In the genomic region with DNA sequence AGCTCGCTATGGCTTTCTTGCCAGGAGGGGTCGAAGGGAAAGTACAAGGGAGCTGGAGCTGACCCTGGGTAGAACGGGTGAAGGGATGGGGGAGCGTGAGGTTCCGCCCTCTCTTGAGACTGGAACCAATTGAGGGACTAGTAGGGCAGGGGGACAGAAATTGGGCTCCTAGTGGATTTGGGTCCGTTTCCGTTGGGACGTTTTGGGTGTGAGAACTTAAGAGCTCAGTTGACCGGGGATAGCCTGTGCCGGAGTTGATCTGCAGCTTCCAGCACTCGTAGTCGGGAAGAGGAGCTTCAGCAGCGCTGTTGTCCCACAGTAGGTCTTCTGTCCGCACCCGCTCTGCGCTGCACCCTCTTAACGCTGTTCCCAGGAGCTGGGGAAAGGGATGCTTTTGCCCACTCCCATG, we compare ENCODE assay signal across 8 cellular contexts. TPM values are rescaled to one million over a fixed set of nuclear protein-coding genes. Genes with fewer than 3 reads are reported as not detected.
DNase-seq lines count a peak whose midpoint lies in the region; FAIRE-seq and TF ChIP-seq lines count a peak whose summit lies in the region.

No MANE protein-coding gene starts in this region.

- DNase-seq in A673 (ENCODE audit: low spot score) = no peak
- DNase-seq in GM12891 (ENCODE audit: insufficient read length, low spot score) = no peak
- DNase-seq in cardiac muscle cell (ENCODE audit: low read depth in 1 of 2, low spot score in 1 of 2) = peak; percentile 32 to 41
- peak in 4 of 5 donors; percentile 36 to 54 (median 47) for DNase-seq in ovary
- no peak for DNase-seq in kidney glomerular epithelial cell (lab: John Stamatoyannopoulos, UW)
- no peak for DNase-seq in stimulated activated CD4-positive, alpha-beta T cell treated with anti-CD3 and anti-CD28 coated beads, Interleukin-1b, Interleukin-23, amount 100 ng/mL, for 48 hours

- FAIRE-seq in GM12891 (lab: Jason Lieb, UNC) = peak; percentile 55

- peaks cover 63% of the 10 kb centered on the region for H3K79me2 ChIP-seq in Loucy (ENCODE audit: insufficient read depth, low read length)

- CTCF ChIA-PET in A673 (lab: Charles Lee) = no interaction called here

- H3K4me3 Mint-ChIP-seq in activated naive CD4-positive, alpha-beta T cell treated with anti-CD3 and anti-CD28 coated beads, Interleukin-2, amount 50 U/mL, for 24 hours = peak overlapping the region; percentile 97

- H3K36me3 ChIP-seq in A673 (ENCODE audit: insufficient read depth, low read length, poor library complexity, severe bottlenecking) (peaks cover 27% of the 10 kb centered on the region), Loucy (ENCODE audit: insufficient read depth, low read length) (peaks cover 7% of the 10 kb centered on the region; the same call in 1 of the 2 replicates), cardiac muscle cell (no peaks in the 10 kb centered on the region), ovary (no peaks in the 10 kb centered on the region)

- peak overlapping the region; percentile 82 for H2AFZ ChIP-seq in Loucy (ENCODE audit: low read length)

- H3K9ac ChIP-seq in Loucy (ENCODE audit: low read depth, low read length, poor library complexity, severe bottlenecking) = peak overlapping the region; percentile 93

- H3K9me2 ChIP-seq in Loucy (replicated peaks; ENCODE audit: low read depth, low read length) = no peaks in the 10 kb centered on the region

- no peaks in the 10 kb centered on the region for H3F3A ChIP-seq in Loucy (ENCODE audit: low read depth)

- peaks cover 22% of the 10 kb centered on the region for H4K20me1 ChIP-seq in Loucy (ENCODE audit: insufficient read depth, low read length, poor library complexity, severe bottlenecking)

- TF ChIP-seq CTCF in A673 (conservative IDR thresholded peaks at IDR 0.05; ENCODE audit: low read depth, low read length) (no peak), Loucy (conservative IDR thresholded peaks at IDR 0.05; ENCODE audit: low read length) (no peak), cardiac muscle cell (IDR thresholded peaks at IDR 0.05; ENCODE audit: low read depth, low read length) (no peak), ovary (IDR thresholded peaks at IDR 0.05) (no peak)

- no peak for TF ChIP-seq EP300 in ovary (IDR thresholded peaks at IDR 0.05)

- peak overlapping the region; percentile 98 for H3K27ac Mint-ChIP-seq in activated naive CD4-positive, alpha-beta T cell treated with anti-CD3 and anti-CD28 coated beads, Interleukin-2, amount 50 U/mL, for 24 hours

- intact Hi-C loops in A673 (cut with micrococcal nuclease; ENCODE audit: unreplicated experiment) (loop anchor here (5.0 kb wide), 2 partner anchors 45 to 185 kb away; partner anchors contain the start of genes ALOXE3 and CHD3), ovary (cut with DNase I) (loop anchor here in 1 of 4 donors (5.0 kb wide), 1 partner anchor 365 kb away; the partner anchor contains the start of gene SLC25A35)

- H3K27me3 ChIP-seq in A673 (replicated peaks; ENCODE audit: insufficient read depth, low read depth, low read length, poor library complexity) (no peaks in the 10 kb centered on the region), Loucy (ENCODE audit: insufficient read depth, low read length, poor library complexity, severe bottlenecking) (no peaks in the 10 kb centered on the region), cardiac muscle cell (peaks cover 19% of the 10 kb centered on the region), ovary (no peaks in the 10 kb centered on the region)

- POLR2A ChIA-PET in A673 (lab: Charles Lee; ENCODE audit: low non-redundant PET) = interaction anchor here (0.6 kb wide), 1 partner anchor 9 kb away, joined by 3 read pairs; no protein-coding TSS in a partner anchor

- no TSS peak for BruUV-seq in A673 (replicated peaks; lab: Mats Ljungman, UMichigan)

- H3K4me1 ChIP-seq in A673 (ENCODE audit: insufficient read depth, low read length, poor library complexity, severe bottlenecking) (peaks cover 23% of the 10 kb centered on the region), Loucy (ENCODE audit: insufficient read depth, low read length, poor library complexity, severe bottlenecking) (peaks cover 40% of the 10 kb centered on the region), cardiac muscle cell (ENCODE audit: low read depth) (peaks cover 16% of the 10 kb centered on the region), ovary (ENCODE audit: insufficient read depth) (peaks cover 4% of the 10 kb centered on the region)

- no peaks in the 10 kb centered on the region for H3K9me3 Mint-ChIP-seq in activated naive CD4-positive, alpha-beta T cell treated with anti-CD3 and anti-CD28 coated beads, Interleukin-2, amount 50 U/mL, for 24 hours

- 1% methylated on average over 17 of the region's 17 CpGs for WGBS in ovary, 3 donors

- H3K27me3 Mint-ChIP-seq in activated naive CD4-positive, alpha-beta T cell treated with anti-CD3 and anti-CD28 coated beads, Interleukin-2, amount 50 U/mL, for 24 hours = no peaks in the 10 kb centered on the region

- H3K4me1 Mint-ChIP-seq in activated naive CD4-positive, alpha-beta T cell treated with anti-CD3 and anti-CD28 coated beads, Interleukin-2, amount 50 U/mL, for 24 hours = peaks cover 53% of the 10 kb centered on the region

- no peak for TF ChIP-seq POLR2A in GM12891 (IDR thresholded peaks at IDR 0.05; ENCODE audit: low read depth, low read length)
- no peak for TF ChIP-seq POLR2A in ovary (IDR thresholded peaks at IDR 0.05)

- H3K27ac ChIP-seq in A673 (ENCODE audit: low read depth, low read length, poor library complexity, severe bottlenecking) (peak overlapping the region; percentile 88), cardiac muscle cell (no peak overlapping the region), ovary (peak overlapping the region; percentile 1 to 36)

- peak overlapping the region; percentile 96 for H3K4me2 ChIP-seq in Loucy (ENCODE audit: low read depth, low read length, poor library complexity, severe bottlenecking)

- H3K9me3 ChIP-seq in A673 (ENCODE audit: low read depth, low read length, poor library complexity, severe bottlenecking) = no peaks in the 10 kb centered on the region
- H3K9me3 ChIP-seq in Loucy (ENCODE audit: insufficient read depth, low read depth, low read length) = no peaks in the 10 kb centered on the region
- H3K9me3 ChIP-seq in cardiac muscle cell (ENCODE audit: low read depth) = no peaks in the 10 kb centered on the region
- H3K9me3 ChIP-seq in ovary = no peaks in the 10 kb centered on the region

- H3K4me3 ChIP-seq in A673 (ENCODE audit: low read depth, low read length, poor library complexity, severe bottlenecking) (peak overlapping the region; percentile 68), Loucy (ENCODE audit: low read length, poor library complexity, severe bottlenecking) (peak overlapping the region; percentile 86), cardiac muscle cell (peak overlapping the region; percentile 82), ovary (peak overlapping the region; percentile 84)

- peaks cover 4% of the 10 kb centered on the region for H3K36me3 Mint-ChIP-seq in activated naive CD4-positive, alpha-beta T cell treated with anti-CD3 and anti-CD28 coated beads, Interleukin-2, amount 50 U/mL, for 24 hours

TF ChIP-seq in GM12891, 5 proteins besides CTCF, POLR2A, EP300 and RAD21:
- TF ChIP-seq SPI1 (IDR thresholded peaks at IDR 0.05; ENCODE audit: low read depth, low read length) (0 out of 2 replicates have a peak, but pooled peaks have one; percentile 1), PAX5 (IDR thresholded peaks at IDR 0.05; ENCODE audit: insufficient read depth, low read length, severe bottlenecking) (no peak)

RNA-seq across cellular contexts. Expression of gene CNTROB, which starts 0.5 kb away (rescaled TPM):
- 72.3 and 79.9 TPM in 2 replicates for total RNA-seq in A673 (2021)
- polyA plus RNA-seq in GM12891 (2012; ENCODE audit: low read depth, missing spikeins) = 22.8 TPM
- 19.6 and 42.6 TPM in 2 replicates for total RNA-seq in cardiac muscle cell
- 23.1 and 44.0 TPM in 2 replicates for polyA plus RNA-seq in cardiac muscle cell
- total RNA-seq in ovary = 10 to 100 TPM; 15.0 to 27.3 (median 25.9) TPM
- 10 to 100 TPM; 24.3 to 25.3 TPM for polyA plus RNA-seq in ovary

RNA-seq across cellular contexts. Expression of gene TRAPPC1, which starts 0.7 kb away (rescaled TPM):
- 111 and 140 TPM in 2 replicates for total RNA-seq in A673 (2021)
- polyA plus RNA-seq in GM12891 (2012; ENCODE audit: low read depth, missing spikeins) = 216 TPM
- 92.0 and 110 TPM in 2 replicates for total RNA-seq in cardiac muscle cell
- polyA plus RNA-seq in cardiac muscle cell = 340 and 386 TPM in 2 replicates
- 10 to 100 TPM; 27.5 to 94.3 (median 74.0) TPM for total RNA-seq in ovary
- 100 to 1,000 TPM in 1 of 2 donors, 10 to 100 TPM in 1; 77.5 to 238 TPM for polyA plus RNA-seq in ovary

RNA-seq across cellular contexts. Expression of gene KCNAB3, which starts 2.8 kb away (rescaled TPM):
- total RNA-seq in A673 (2021) (24.8 and 32.4 TPM in 2 replicates), cardiac muscle cell (1.8 and 3.3 TPM in 2 replicates), ovary (1 to 10 TPM in 5 of 7 donors, under 1 TPM in 2; 0.48 to 5.9 (median 2.2) TPM)
- 2.3 TPM for polyA plus RNA-seq in GM12891 (2012; ENCODE audit: low read depth, missing spikeins)
- polyA plus RNA-seq in cardiac muscle cell (1.3 and 1.4 TPM in 2 replicates), ovary (1 to 10 TPM; 1.9 to 3.9 TPM)

RNA-seq across cellular contexts. Expression of gene RNF227, which starts 16.4 kb away (rescaled TPM):
- 0.83 and 1.1 TPM in 2 replicates for total RNA-seq in A673 (2021)
- polyA plus RNA-seq in GM12891 (2012; ENCODE audit: low read depth, missing spikeins) = 1.9 TPM
- total RNA-seq in cardiac muscle cell = 20.3 and 26.1 TPM in 2 replicates
- 5.2 and 5.8 TPM in 2 replicates for polyA plus RNA-seq in cardiac muscle cell
- total RNA-seq in ovary = 10 to 100 TPM in 1 of 7 donors, 1 to 10 TPM in 6; 2.7 to 16.5 (median 5.2) TPM
- polyA plus RNA-seq in ovary = 1 to 10 TPM; 4.3 to 8.6 TPM

RNA-seq across cellular contexts. Expression of gene CHD3, which starts 43.9 kb away (rescaled TPM):
- 249 and 264 TPM in 2 replicates for total RNA-seq in A673 (2021)
- 76.4 TPM for polyA plus RNA-seq in GM12891 (2012; ENCODE audit: low read depth, missing spikeins)
- 40.2 and 64.7 TPM in 2 replicates for total RNA-seq in cardiac muscle cell
- polyA plus RNA-seq in cardiac muscle cell = 15.9 and 19.7 TPM in 2 replicates
- 100 to 1,000 TPM in 4 of 7 donors, 10 to 100 TPM in 3; 65.7 to 145 (median 114) TPM for total RNA-seq in ovary
- 100 to 1,000 TPM in 1 of 2 donors, 10 to 100 TPM in 1; 87.2 to 100 TPM for polyA plus RNA-seq in ovary

Comparison
In these comparisons a context has a peak if more than half of its experiments do, and no peak if none do; other contexts are left out.
1. DNase-seq: peak in cardiac muscle cell (2 of 2) and ovary (4 of 5); none in A673 (single experiment), GM12891 (single experiment), kidney glomerular epithelial cell (single experiment) and stimulated activated CD4-positive, alpha-beta T cell treated with anti-CD3 and anti-CD28 coated beads, Interleukin-1b, Interleukin-23, amount 100 ng/mL, for 48 hours (single experiment).
2. Peak in every context shown above with its lines, with median percentiles within 50 percentile points of each other: H3K4me3 ChIP-seq.